ENCODE assay signal across 26 cellular contexts in the genomic region with DNA sequence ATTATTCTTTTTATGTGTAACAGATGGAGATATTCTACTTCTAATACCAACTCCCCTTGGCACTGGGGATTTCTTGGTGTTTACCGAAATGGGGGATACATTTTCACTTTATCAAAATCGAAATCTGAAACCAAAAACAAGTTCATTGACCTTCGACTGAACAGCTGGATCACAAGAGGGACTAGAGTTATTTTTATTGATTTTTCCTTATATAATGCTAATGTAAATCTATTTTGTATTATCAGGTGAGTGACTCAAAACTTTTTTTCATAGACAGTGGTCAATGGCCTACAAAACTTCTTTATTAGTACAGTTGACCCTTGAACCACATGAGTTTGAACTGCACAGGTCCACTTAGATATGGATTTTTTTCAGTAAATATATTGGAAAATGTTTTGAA. TPM values are rescaled to one million over a fixed set of nuclear protein-coding genes. Genes with fewer than 3 reads are reported as not detected.
"Had no signal": no experiment of that assay in that cellular context is flagged by ENCODE, and none has a peak within 500 bp of the region (broad histone marks: within the 10 kb centered on the region; RNA-seq: fewer than 3 reads in every experiment).

No MANE protein-coding gene starts in this region.

- H3K4me3 ChIP-seq: MG63 had no signal

- H3K27me3 ChIP-seq: MG63 had no signal

- DNase-seq: IMR-90; Karpas-422; KG1; MG63; NCI-H1092; NCI-H1105 treated with DMSO at 0.1 percent for 48 hours; NCI-H1417 treated with DMSO at 0.1 percent for 48 hours; NCI-H146; NCI-H1694 treated with DMSO at 0.1 percent for 48 hours; NCI-H1930; NCI-H2081; NCI-H2107; NCI-H524 treated with DMSO at 0.1 percent for 48 hours; NCI-H69; NCI-H774; NK-92 treated with Interleukin-12 subunit alpha and Interleukin-12 subunit beta, amount 100 ng/mL, for 24 hours; PC-3; SHP77; SK-N-SH; SW 1271; T-cell had no signal

- H3K4me3 Mint-ChIP-seq: T-cell had no signal

- H3K9ac ChIP-seq: SK-N-SH had no signal

- H3K9me3 ChIP-seq: MG63, SK-N-SH had no signal

- ATAC-seq: Panc1, PC-3, T-cell had no signal

- H3K27ac Mint-ChIP-seq: T-cell had no signal

- H3K9me3 Mint-ChIP-seq: T-cell had no signal

- H3K36me3 ChIP-seq: MG63 had no signal

- H3K27ac ChIP-seq: RWPE1 had no signal

- H3K36me3 Mint-ChIP-seq: T-cell had no signal

- H3K4me2 ChIP-seq: SK-N-SH had no signal

RNA-seq across cellular contexts. Expression of gene PKD2L2, which starts 10.2 kb away (rescaled TPM):
- total RNA-seq: HT-29, IMR-90, NCI-H460, OCI-LY7, PC-3, T-cell had no signal
- polyA plus RNA-seq: IMR-90 had no signal

RNA-seq across cellular contexts. Expression of gene MYOT, which starts 31.8 kb away (rescaled TPM):
- total RNA-seq: HT-29, IMR-90, NCI-H460, OCI-LY7, PC-3, T-cell had no signal
- polyA plus RNA-seq: IMR-90 had no signal
